8 cellular contexts compared by ENCODE assay signal in genomic region chr3:71128951-71129350, GRCh38.
DNase-seq lines count a peak whose midpoint lies in the region; ATAC-seq, FAIRE-seq and TF ChIP-seq lines count a peak whose summit lies in the region.

No MANE protein-coding gene starts in this region.

- no peak for TF ChIP-seq CTCF in heart left ventricle (IDR thresholded peaks at IDR 0.05)
- TF ChIP-seq CTCF in brain (conservative IDR thresholded peaks at IDR 0.05), result no peak
- TF ChIP-seq CTCF in mucosa of descending colon (IDR thresholded peaks at IDR 0.05), result no peak

- no peak for FAIRE-seq in RCC 7860 (lab: Jason Lieb, UNC)

- H3K9me3 ChIP-seq in heart left ventricle (no peaks in the 10 kb centered on the region), mucosa of descending colon (no peaks in the 10 kb centered on the region)

- H3K4me3 ChIP-seq in heart left ventricle (peak overlapping the region; percentile 36 to 67 (median 55)), mucosa of descending colon (peak overlapping the region; percentile 22), urinary bladder (ENCODE audit: low read depth, low read length) (peak overlapping the region; percentile 56)

- peaks cover 74% of the 10 kb centered on the region for H3K4me1 Mint-ChIP-seq in brain

- intact Hi-C loops in heart left ventricle (cut with DNase I) (loop anchor here in 2 of 10 donors (5.0 to 10.0 kb wide), 3 partner anchors 62 to 453 kb away; partner anchors contain the start of gene FOXP1 (in 1 of the 2)), cardiac septum (cut with DNase I) (loop anchor here (2.0 to 10.0 kb wide), 4 partner anchors 98 to 454 kb away; partner anchors contain the start of gene FOXP1), mucosa of descending colon (cut with DNase I, micrococcal nuclease) (loop anchor here in 1 of 2 donors (10.0 kb wide), 1 partner anchor 176 kb away; no protein-coding TSS in a partner anchor)

- 4 to 9% (median 6%) methylated on average over 6 of the region's 6 CpGs for WGBS in heart left ventricle, 4 donors
- WGBS in urinary bladder, result 6% methylated on average over 6 of the region's 6 CpGs

- peak overlapping the region in 4 of 5 experiments; percentile 8 to 89 (median 80) for H3K4me3 Mint-ChIP-seq in brain

- no peaks in the 10 kb centered on the region for H3K9me3 Mint-ChIP-seq in brain

- no peaks in the 10 kb centered on the region for H3K36me3 Mint-ChIP-seq in brain

- H3K27ac ChIP-seq in heart left ventricle (peak overlapping the region; percentile 78 to 94 (median 88)), urinary bladder (ENCODE audit: low read depth) (peak overlapping the region; percentile 79)

- no peaks in the 10 kb centered on the region for H3K27me3 ChIP-seq in heart left ventricle

- peak overlapping the region in 3 of 5 experiments; percentile 18 to 96 (median 92) for H3K27ac Mint-ChIP-seq in brain

- H3K27me3 Mint-ChIP-seq in brain, result no peaks in the 10 kb centered on the region

- DNase-seq in heart left ventricle (no peak), cardiac septum (ENCODE audit: low spot score) (no peak), mucosa of descending colon (no peak), RCC 7860 (ENCODE audit: low spot score) (no peak), NCI-H345 (lab: John Stamatoyannopoulos, UW) (no peak)

- ATAC-seq in heart left ventricle, result peak in 1 of 4 donors; percentile 6
- no peak for ATAC-seq in mucosa of descending colon
- no peak for ATAC-seq in HG03571 (IDR thresholded peaks at IDR 0.05; ENCODE audit: unreplicated experiment)

- H3K36me3 ChIP-seq in heart left ventricle (no peaks in the 10 kb centered on the region), mucosa of descending colon (ENCODE audit: low read depth) (no peaks in the 10 kb centered on the region), urinary bladder (ENCODE audit: insufficient read depth) (no peaks in the 10 kb centered on the region)

- TF ChIP-seq POLR2A in heart left ventricle (IDR thresholded peaks at IDR 0.05), result no peak

- H3K4me1 ChIP-seq in heart left ventricle (peaks cover 3 to 77% (median 47%) of the 10 kb centered on the region in 12 donors), mucosa of descending colon (ENCODE audit: low read depth) (peaks cover 53% of the 10 kb centered on the region), urinary bladder (ENCODE audit: insufficient read depth) (no peaks in the 10 kb centered on the region)
